In the genomic region with DNA sequence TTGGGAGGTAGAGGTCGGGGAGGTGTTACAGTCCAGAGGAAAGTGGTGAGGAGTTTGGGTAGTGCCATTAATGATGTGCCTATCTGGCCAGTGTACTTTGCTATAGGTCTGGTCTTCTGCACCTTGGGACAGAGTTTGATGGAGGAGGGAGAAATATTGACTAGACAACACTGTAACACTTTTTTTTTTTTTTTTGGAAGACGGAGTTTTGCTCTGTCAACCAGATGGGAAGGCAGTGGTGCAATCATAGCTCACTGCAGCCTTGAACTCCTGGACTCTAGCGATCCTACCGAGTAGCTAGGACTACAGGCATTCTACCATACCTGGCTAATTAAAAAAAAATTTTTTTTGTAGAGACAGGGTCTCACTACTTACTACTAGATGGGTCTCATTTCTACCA, we compare ENCODE assay signal across 24 cellular contexts.
"Had no signal": no experiment of that assay in that cellular context is flagged by ENCODE, and none has a peak within 500 bp of the region (broad histone marks: within the 10 kb centered on the region; RNA-seq: fewer than 3 reads in every experiment).

No MANE protein-coding gene starts in this region.

- H3K9me3 Mint-ChIP-seq: activated B cell treated with CpG ODN at 0.5 μM for 24 hours; activated CD4-positive, alpha-beta T cell treated with anti-CD3 and anti-CD28 coated beads, Interleukin-2, amount 10 ng/mL, durations not matched to agents 24 days and 14 days; activated naive CD4-positive, alpha-beta T cell treated with anti-CD3 and anti-CD28 coated beads, Interleukin-2, amount 50 U/mL, for 72 hours; activated naive CD8-positive, alpha-beta T cell treated with anti-CD3 and anti-CD28 coated beads, Interleukin-2, amount 50 U/mL, for 24 hours; activated T-cell treated with anti-CD3 and anti-CD28 coated beads, Interleukin-2, amount 50 U/mL, for 24 hours; activated T-helper 1 cell treated with anti-CD3 and anti-CD28 coated beads, Interleukin-12 subunit alpha, Interleukin-12 subunit beta, Interleukin-2, Interleukin-4 antibody, amounts not matched to agents 30 ng/mL and 10 ng/mL and 1 ng/mL, durations not matched to agents 14 hours and 24 hours and 36 hours; brain; central memory CD8-positive, alpha-beta T cell; T-helper 1 cell treated with Interleukin-12 subunit alpha and Interleukin-12 subunit beta and Interleukin-4 antibody, amounts not matched to agents 30 μg/mL and 1 μg/mL, for 36 hours had no signal

- ATAC-seq: activated CD8-positive, alpha-beta memory T cell treated with anti-CD3 and anti-CD28 coated beads, Interleukin-2, amount 10 ng/mL, durations not matched to agents 7 days and 5 days; activated naive CD4-positive, alpha-beta T cell treated with anti-CD3 and anti-CD28 coated beads, Interleukin-2, amount 50 U/mL, for 72 hours; activated naive CD8-positive, alpha-beta T cell treated with anti-CD3 and anti-CD28 coated beads, Interleukin-2, amount 50 U/mL, for 24 hours had no signal

- DNase-seq: activated B cell treated with CpG ODN at 0.5 μM for 24 hours; activated CD4-positive, alpha-beta T cell treated with anti-CD3 and anti-CD28 coated beads for 1 hour; activated CD4-positive, alpha-beta T cell treated with anti-CD3 and anti-CD28 coated beads, Interleukin-2, amount 10 ng/mL, durations not matched to agents 24 days and 14 days; activated CD4-positive, alpha-beta T cell treated with anti-CD3 and anti-CD28 coated beads, Interleukin-2, amount 50 U/mL, for 48 hours; activated CD8-positive, alpha-beta memory T cell treated with anti-CD3 and anti-CD28 coated beads, Interleukin-2, amount 10 ng/mL, durations not matched to agents 7 days and 5 days; activated effector memory CD4-positive, alpha-beta T cell treated with Interleukin-2 at 50 U/mL for 16 hours; activated naive CD4-positive, alpha-beta T cell treated with Interleukin-2 at 50 U/mL for 16 hours; activated naive CD8-positive, alpha-beta T cell treated with anti-CD3 and anti-CD28 coated beads, Interleukin-2, amount 50 U/mL, for 24 hours; activated T-cell treated with anti-CD3 and anti-CD28 coated beads, Interleukin-2, amount 50 U/mL, for 24 hours; amygdala; Kasumi-1; NCI-H1105 treated with DMSO at 0.1 percent for 48 hours; NCI-H1436 treated with DMSO at 0.1 percent for 48 hours; NCI-H187 treated with DMSO at 0.1 percent for 48 hours; NCI-H2081 treated with DMSO at 0.1 percent for 48 hours; NCI-H446; SHP77 treated with DMSO at 0.1 percent for 48 hours; T-helper 9 cell had no signal

- H3K27me3 Mint-ChIP-seq: activated T-cell treated with anti-CD3 and anti-CD28 coated beads, Interleukin-2, amount 50 U/mL, for 24 hours; central memory CD8-positive, alpha-beta T cell had no signal

- FAIRE-seq: astrocyte had no signal

- H3K4me3 Mint-ChIP-seq: activated B cell treated with CpG ODN at 0.5 μM for 24 hours; activated CD4-positive, alpha-beta T cell treated with anti-CD3 and anti-CD28 coated beads, Interleukin-2, amount 10 ng/mL, durations not matched to agents 24 days and 14 days; activated CD8-positive, alpha-beta memory T cell treated with anti-CD3 and anti-CD28 coated beads, Interleukin-2, amount 10 ng/mL, durations not matched to agents 7 days and 5 days; activated naive CD8-positive, alpha-beta T cell treated with anti-CD3 and anti-CD28 coated beads, Interleukin-2, amount 50 U/mL, for 24 hours; central memory CD8-positive, alpha-beta T cell; T-helper 1 cell treated with Interleukin-12 subunit alpha and Interleukin-12 subunit beta and Interleukin-4 antibody, amounts not matched to agents 30 μg/mL and 1 μg/mL, for 36 hours had no signal

- H3K27ac Mint-ChIP-seq: activated B cell treated with CpG ODN at 0.5 μM for 24 hours; activated CD4-positive, alpha-beta T cell treated with anti-CD3 and anti-CD28 coated beads, Interleukin-2, amount 10 ng/mL, durations not matched to agents 24 days and 14 days; activated CD8-positive, alpha-beta memory T cell treated with anti-CD3 and anti-CD28 coated beads, Interleukin-2, amount 10 ng/mL, durations not matched to agents 7 days and 5 days; activated naive CD4-positive, alpha-beta T cell treated with anti-CD3 and anti-CD28 coated beads, Interleukin-2, amount 50 U/mL, for 72 hours; activated naive CD8-positive, alpha-beta T cell treated with anti-CD3 and anti-CD28 coated beads, Interleukin-2, amount 50 U/mL, for 24 hours; activated T-cell treated with anti-CD3 and anti-CD28 coated beads, Interleukin-2, amount 50 U/mL, for 24 hours; activated T-helper 1 cell treated with anti-CD3 and anti-CD28 coated beads, Interleukin-12 subunit alpha, Interleukin-12 subunit beta, Interleukin-2, Interleukin-4 antibody, amounts not matched to agents 30 ng/mL and 10 ng/mL and 1 ng/mL, durations not matched to agents 14 hours and 24 hours and 36 hours; brain; T-helper 1 cell treated with Interleukin-12 subunit alpha and Interleukin-12 subunit beta and Interleukin-4 antibody, amounts not matched to agents 30 μg/mL and 1 μg/mL, for 36 hours had no signal
